Comparison of ENCODE assay signal across 8 cellular contexts in the genomic region with DNA sequence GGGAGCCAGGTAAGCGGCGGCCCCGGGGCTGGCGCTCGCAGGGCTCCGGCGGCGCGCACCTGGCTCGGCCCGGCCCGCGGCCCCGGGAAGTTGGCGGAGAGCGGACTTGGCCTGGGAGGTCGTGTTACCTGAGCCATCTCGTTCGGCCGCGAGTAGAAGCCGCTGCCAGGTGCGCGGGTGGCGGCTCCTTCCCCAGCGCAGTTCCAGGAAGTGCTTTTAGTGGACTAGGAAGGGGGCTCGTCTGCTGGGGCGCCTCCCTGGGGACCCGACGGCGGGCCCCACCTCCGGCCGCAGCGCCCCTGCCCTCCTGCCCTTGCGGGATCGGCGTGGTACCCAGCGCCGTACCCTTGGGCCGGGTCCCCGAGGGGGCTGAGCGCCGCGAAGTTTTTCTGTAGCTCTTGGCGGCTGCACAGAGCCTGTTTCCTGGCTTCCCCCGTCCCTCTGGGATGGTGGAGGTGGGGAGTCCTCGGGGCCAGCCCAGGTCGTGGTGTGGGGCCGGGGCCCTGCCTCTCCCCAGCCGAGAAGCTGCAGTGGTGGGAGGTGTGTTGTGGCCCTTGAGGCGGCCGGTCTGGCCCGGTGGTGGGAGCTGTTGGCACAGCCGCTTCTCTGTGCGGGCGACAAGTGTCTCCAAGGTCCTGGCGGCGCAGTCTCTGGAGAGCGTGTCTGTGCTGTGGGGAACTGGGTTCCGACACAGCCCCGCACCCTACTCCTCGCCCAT.
A peak's percentile ranks its signal among the peaks of the same experiment; 100 is the strongest.
DNase-seq lines count a peak whose midpoint lies in the region; ATAC-seq and TF ChIP-seq lines count a peak whose summit lies in the region.

No MANE protein-coding gene starts in this region.

- H3K4me2 ChIP-seq in parathyroid adenoma (ENCODE audit: low read length): peak overlapping the region; percentile 96

- H2AFZ ChIP-seq in parathyroid adenoma: peak overlapping the region; percentile 71

- TF ChIP-seq CTCF in WERI-Rb-1 (IDR thresholded peaks at IDR 0.05; ENCODE audit: low read depth, low read length) (no peak), fibroblast of villous mesenchyme (IDR thresholded peaks at IDR 0.05; ENCODE audit: insufficient read depth, low read depth, low read length) (no peak), parathyroid adenoma (IDR thresholded peaks at IDR 0.05) (no peak)

- peak overlapping the region; percentile 33 for H3K9ac ChIP-seq in parathyroid adenoma

- H3K9me3 ChIP-seq in WERI-Rb-1 (ENCODE audit: severe bottlenecking) (no peaks in the 10 kb centered on the region), parathyroid adenoma (ENCODE audit: control insufficient read depth, low read length) (no peaks in the 10 kb centered on the region)

- peaks cover 13% of the 10 kb centered on the region for H3K4me1 ChIP-seq in parathyroid adenoma

- H3K36me3 ChIP-seq in WERI-Rb-1 (no peaks in the 10 kb centered on the region), parathyroid adenoma (ENCODE audit: control insufficient read depth, insufficient read depth, low read length) (no peaks in the 10 kb centered on the region)

- DNase-seq in activated CD4-positive, alpha-beta T cell treated with anti-CD3 and anti-CD28 coated beads for 48 hours: peak; percentile 45
- DNase-seq in activated CD4-positive, alpha-beta T cell treated with anti-CD3 and anti-CD28 coated beads for 1 hour: no peak
- DNase-seq in WERI-Rb-1 (no peak), fibroblast of villous mesenchyme (ENCODE audit: low read depth) (no peak), HCEC 1CT (no peak), GF-D8 (lab: John Stamatoyannopoulos, UW) (no peak)

- H3K4me3 ChIP-seq in WERI-Rb-1 (ENCODE audit: low read depth, low read length): peak overlapping the region; percentile 59
- H3K4me3 ChIP-seq in fibroblast of villous mesenchyme (ENCODE audit: low read depth, low read length): peak overlapping the region; percentile 33
- H3K4me3 ChIP-seq in parathyroid adenoma (ENCODE audit: low read depth, low read length): peak overlapping the region; percentile 75

- no peaks in the 10 kb centered on the region for H3K27me3 ChIP-seq in WERI-Rb-1 (ENCODE audit: insufficient read depth, low read depth, severe bottlenecking)
- no peaks in the 10 kb centered on the region for H3K27me3 ChIP-seq in parathyroid adenoma (ENCODE audit: control insufficient read depth, insufficient read depth, low read length)

- peaks cover 9% of the 10 kb centered on the region for H3K79me2 ChIP-seq in parathyroid adenoma

- ATAC-seq in HG03280 (IDR thresholded peaks at IDR 0.05; ENCODE audit: unreplicated experiment): peak; percentile 7

- peak overlapping the region; percentile 42 for H3K27ac ChIP-seq in WERI-Rb-1
- H3K27ac ChIP-seq in parathyroid adenoma: peak overlapping the region; percentile 67
